8 cellular contexts compared by ENCODE assay signal in genomic region chr12:89525002-89525823, GRCh38. TPM values are rescaled to one million over a fixed set of nuclear protein-coding genes. Genes with fewer than 3 reads are reported as not detected.
A peak's percentile ranks its signal among the peaks of the same experiment; 100 is the strongest.
DNase-seq lines count a peak whose midpoint lies in the region; ATAC-seq and TF ChIP-seq lines count a peak whose summit lies in the region.

No MANE protein-coding gene starts in this region.

- peak overlapping the region; percentile 45 for H3K27ac ChIP-seq in endodermal cell (ENCODE audit: low read depth, low read length)

- peak; percentile 28 for TF ChIP-seq CTCF in endodermal cell (conservative IDR thresholded peaks at IDR 0.05)

- H3K9ac ChIP-seq in endodermal cell (ENCODE audit: extremely low read depth, low read length, poor library complexity, severe bottlenecking): peak overlapping the region; percentile 56

- H3K27me3 Mint-ChIP-seq in activated CD4-positive, alpha-beta memory T cell treated with anti-CD3 and anti-CD28 coated beads, Interleukin-2, amount 10 ng/mL, durations not matched to agents 7 days and 5 days: no peaks in the 10 kb centered on the region
- no peaks in the 10 kb centered on the region for H3K27me3 Mint-ChIP-seq in endodermal cell (ENCODE audit: insufficient read depth)
- H3K27me3 Mint-ChIP-seq in stimulated activated memory B cell treated with anti-CD40 and anti-IgM and Interleukin-4, amounts not matched to agents 10 μg/mL and 1 μg/mL and 100 μg/mL, for 72 hours: no peaks in the 10 kb centered on the region

- H3K4me3 ChIP-seq in endodermal cell (ENCODE audit: low read length): peak overlapping the region; percentile 83

- peaks cover 68% of the 10 kb centered on the region for H3K4me1 Mint-ChIP-seq in activated CD4-positive, alpha-beta memory T cell treated with anti-CD3 and anti-CD28 coated beads, Interleukin-2, amount 10 ng/mL, durations not matched to agents 7 days and 5 days
- peaks cover 21% of the 10 kb centered on the region for H3K4me1 Mint-ChIP-seq in endodermal cell
- H3K4me1 Mint-ChIP-seq in stimulated activated memory B cell treated with anti-CD40 and anti-IgM and Interleukin-4, amounts not matched to agents 10 μg/mL and 1 μg/mL and 100 μg/mL, for 72 hours: peaks cover 46% of the 10 kb centered on the region

- H3K4me3 Mint-ChIP-seq in activated CD4-positive, alpha-beta memory T cell treated with anti-CD3 and anti-CD28 coated beads, Interleukin-2, amount 10 ng/mL, durations not matched to agents 7 days and 5 days: peak overlapping the region; percentile 90
- H3K4me3 Mint-ChIP-seq in endodermal cell: peak overlapping the region; percentile 74
- H3K4me3 Mint-ChIP-seq in stimulated activated memory B cell treated with anti-CD40 and anti-IgM and Interleukin-4, amounts not matched to agents 10 μg/mL and 1 μg/mL and 100 μg/mL, for 72 hours: peak overlapping the region; percentile 99

- CTCF ChIA-PET in activated CD4-positive, alpha-beta memory T cell treated with anti-CD3 and anti-CD28 coated beads, Interleukin-2, amount 10 ng/mL, durations not matched to agents 7 days and 5 days (lab: Charles Lee): interaction anchor here (0.6 to 11.2 kb wide), 13 partner anchors 8 to 511 kb away, joined by 3 to 209 read pairs (median 5); partner anchors contain the start of gene DUSP6

- peaks cover 6% of the 10 kb centered on the region for H3K4me1 ChIP-seq in endodermal cell (ENCODE audit: control insufficient read depth, insufficient read depth, low read length)

- WGBS in endodermal cell (ENCODE audit: insufficient coverage in 1 of 2, insufficient read length in 1 of 2), 2 experiments: 0 to 1% methylated on average over 28 to 67 of the region's 67 CpGs

- H3K27ac Mint-ChIP-seq in activated CD4-positive, alpha-beta memory T cell treated with anti-CD3 and anti-CD28 coated beads, Interleukin-2, amount 10 ng/mL, durations not matched to agents 7 days and 5 days: peak overlapping the region; percentile 94
- peak overlapping the region; percentile 55 for H3K27ac Mint-ChIP-seq in endodermal cell
- H3K27ac Mint-ChIP-seq in stimulated activated memory B cell treated with anti-CD40 and anti-IgM and Interleukin-4, amounts not matched to agents 10 μg/mL and 1 μg/mL and 100 μg/mL, for 72 hours: peak overlapping the region; percentile 95

- H3K27me3 ChIP-seq in endodermal cell (ENCODE audit: control insufficient read depth, insufficient read depth, low read length, poor library complexity, severe bottlenecking): no peaks in the 10 kb centered on the region

- peak; percentile 34 for ATAC-seq in HG02571 (IDR thresholded peaks at IDR 0.05; ENCODE audit: unreplicated experiment)
- ATAC-seq in stimulated activated memory B cell treated with anti-CD40 and anti-IgM and Interleukin-4, amounts not matched to agents 10 μg/mL and 1 μg/mL and 100 μg/mL, for 72 hours: peak; percentile 73

- H3K36me3 ChIP-seq in endodermal cell (ENCODE audit: control insufficient read depth, insufficient read depth, low read length): peaks cover 12% of the 10 kb centered on the region

- H3K9me3 ChIP-seq in endodermal cell (ENCODE audit: control insufficient read depth, low read length): no peaks in the 10 kb centered on the region

- DNase-seq in DMS 273 (lab: John Stamatoyannopoulos, UW; ENCODE audit: unreplicated experiment) (peak; percentile 53), DMS 273 treated with DMSO at 0.1 percent for 48 hours (lab: John Stamatoyannopoulos, UW) (no peak), NAMALWA (ENCODE audit: low spot score) (peak; percentile 49), endodermal cell (peak; percentile 90), mucosa of gallbladder (ENCODE audit: low spot score) (peak; percentile 40)
- peak; percentile 54 for DNase-seq in activated CD4-positive, alpha-beta memory T cell treated with anti-CD3 and anti-CD28 coated beads, Interleukin-2, amount 10 ng/mL, durations not matched to agents 7 days and 5 days

- H3K36me3 Mint-ChIP-seq in activated CD4-positive, alpha-beta memory T cell treated with anti-CD3 and anti-CD28 coated beads, Interleukin-2, amount 10 ng/mL, durations not matched to agents 7 days and 5 days (ENCODE audit: low read depth): peaks cover 43% of the 10 kb centered on the region
- peaks cover 27% of the 10 kb centered on the region for H3K36me3 Mint-ChIP-seq in endodermal cell (ENCODE audit: low read depth)
- peaks cover 14% of the 10 kb centered on the region for H3K36me3 Mint-ChIP-seq in stimulated activated memory B cell treated with anti-CD40 and anti-IgM and Interleukin-4, amounts not matched to agents 10 μg/mL and 1 μg/mL and 100 μg/mL, for 72 hours

- H3K9me3 Mint-ChIP-seq in activated CD4-positive, alpha-beta memory T cell treated with anti-CD3 and anti-CD28 coated beads, Interleukin-2, amount 10 ng/mL, durations not matched to agents 7 days and 5 days: no peaks in the 10 kb centered on the region
- no peaks in the 10 kb centered on the region for H3K9me3 Mint-ChIP-seq in endodermal cell
- no peaks in the 10 kb centered on the region for H3K9me3 Mint-ChIP-seq in stimulated activated memory B cell treated with anti-CD40 and anti-IgM and Interleukin-4, amounts not matched to agents 10 μg/mL and 1 μg/mL and 100 μg/mL, for 72 hours

- POLR2A ChIA-PET in activated CD4-positive, alpha-beta memory T cell treated with anti-CD3 and anti-CD28 coated beads, Interleukin-2, amount 10 ng/mL, durations not matched to agents 7 days and 5 days (lab: Charles Lee): interaction anchor here (0.6 to 5.0 kb wide), 20 partner anchors 11 to 506 kb away, joined by 3 to 111 read pairs (median 10); partner anchors contain the start of genes ATP2B1 and DUSP6

RNA-seq across cellular contexts. Expression of gene GALNT4, which starts 0.6 kb away (rescaled TPM):
- total RNA-seq in activated CD4-positive, alpha-beta memory T cell treated with anti-CD3 and anti-CD28 coated beads, Interleukin-2, amount 10 ng/mL, durations not matched to agents 7 days and 5 days: 10 to 100 TPM; 21.5 to 23.3 TPM
- total RNA-seq in endodermal cell: 1 to 10 TPM; 7.2 to 9.0 TPM
- 2.0 TPM for polyA plus RNA-seq in endodermal cell (2013, experiment 1 of 2)
- 3.0 TPM for polyA plus RNA-seq in endodermal cell (2013, experiment 2 of 2)
- 37.3 TPM for total RNA-seq in mucosa of gallbladder

RNA-seq across cellular contexts. Expression of gene POC1B, which starts 0.6 kb away (rescaled TPM):
- 10 to 100 TPM; 56.8 to 58.6 TPM for total RNA-seq in activated CD4-positive, alpha-beta memory T cell treated with anti-CD3 and anti-CD28 coated beads, Interleukin-2, amount 10 ng/mL, durations not matched to agents 7 days and 5 days
- 10 to 100 TPM; 22.3 to 36.1 TPM for total RNA-seq in endodermal cell
- polyA plus RNA-seq in endodermal cell (2013, experiment 1 of 2): 23.8 TPM
- polyA plus RNA-seq in endodermal cell (2013, experiment 2 of 2): 21.6 TPM
- 26.8 TPM for total RNA-seq in mucosa of gallbladder
